Comparison of ENCODE assay signal across 20 cellular contexts in the genomic region with DNA sequence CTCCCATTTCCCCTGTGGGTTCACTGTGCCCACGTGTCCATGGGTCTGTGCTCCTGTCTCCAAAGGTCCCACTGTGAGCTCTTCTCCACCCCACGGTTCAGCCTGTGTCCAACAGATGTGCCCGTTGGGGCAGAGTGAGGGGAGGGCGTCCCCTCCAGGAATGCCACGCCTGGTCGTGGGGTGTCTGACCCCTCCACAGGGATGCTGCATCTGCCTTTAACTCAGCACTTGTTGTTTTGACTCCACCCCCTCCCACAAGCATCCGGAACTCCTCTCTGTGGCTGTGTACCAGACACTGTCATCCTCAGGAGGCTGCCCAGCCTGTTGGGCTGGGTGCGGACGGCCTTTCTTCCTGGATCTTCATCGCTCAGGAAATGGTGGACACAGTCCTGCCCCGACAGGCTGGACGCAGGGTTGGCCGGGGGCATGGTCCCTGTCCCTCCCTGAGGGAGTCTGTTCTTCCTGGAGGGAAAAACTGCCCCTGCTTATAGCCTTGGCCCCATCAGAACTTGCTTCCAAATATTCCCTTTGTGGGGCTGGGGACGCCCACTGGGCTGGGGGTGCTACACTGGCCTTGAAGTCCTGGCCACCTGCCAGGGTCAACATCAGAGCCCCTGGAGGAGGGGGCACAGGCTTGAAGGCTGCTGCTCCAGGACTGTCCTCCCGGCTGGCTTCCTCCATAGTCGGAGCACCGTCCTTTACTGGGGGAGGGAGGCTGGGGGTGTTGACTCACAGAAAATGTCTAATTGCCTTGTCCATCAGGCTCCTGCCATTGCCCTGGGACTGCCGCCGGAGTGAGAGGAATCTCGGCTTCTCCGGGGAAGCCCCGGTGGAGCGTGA.
"Had no signal": no experiment of that assay in that cellular context is flagged by ENCODE, and none has a peak within 500 bp of the region (broad histone marks: within the 10 kb centered on the region; RNA-seq: fewer than 3 reads in every experiment).

No MANE protein-coding gene starts in this region.

- ATAC-seq: activated CD4-positive, alpha-beta T cell treated with anti-CD3 and anti-CD28 coated beads for 36 hours; activated naive CD4-positive, alpha-beta T cell treated with anti-CD3 and anti-CD28 coated beads, Interleukin-2, amount 50 U/mL, for 72 hours; left ventricle myocardium superior; mucosa of descending colon; naive thymus-derived CD4-positive, alpha-beta T cell; pancreas; stimulated activated naive CD8-positive, alpha-beta T cell treated with anti-CD3 and anti-CD28 coated beads, Interleukin-15, amount 100 ng/mL, for 72 hours; T-cell; WTC11 had no signal

- H3K4me3 Mint-ChIP-seq: activated CD4-positive, alpha-beta T cell treated with anti-CD3 and anti-CD28 coated beads for 36 hours; memory B cell; naive thymus-derived CD4-positive, alpha-beta T cell; stimulated activated naive CD8-positive, alpha-beta T cell treated with anti-CD3 and anti-CD28 coated beads, Interleukin-15, amount 100 ng/mL, for 72 hours; T-cell; WTC11 had no signal

- H3K27ac ChIP-seq: adrenal gland, dorsolateral prefrontal cortex, heart left ventricle, pancreas, suprapubic skin had no signal

- H3K36me3 ChIP-seq: adrenal gland, heart left ventricle, pancreas, suprapubic skin had no signal

- H3K4me3 ChIP-seq: adrenal gland, heart left ventricle, mucosa of descending colon, pancreas, suprapubic skin had no signal

- H3K27me3 ChIP-seq: adrenal gland had no signal

- H3K36me3 Mint-ChIP-seq: activated naive CD4-positive, alpha-beta T cell treated with anti-CD3 and anti-CD28 coated beads, Interleukin-2, amount 50 U/mL, for 72 hours; memory B cell; naive thymus-derived CD4-positive, alpha-beta T cell; T-cell had no signal

- DNase-seq: activated CD4-positive, alpha-beta T cell treated with anti-CD3 and anti-CD28 coated beads for 36 hours; activated CD4-positive, alpha-beta T cell treated with anti-CD3 and anti-CD28 coated beads, Interleukin-2, amount 50 U/mL, for 48 hours; activated gamma-delta T cell treated with Interleukin-2 at 50 U/mL for 16 hours; adrenal gland; erythroblast; heart left ventricle; kidney; left ventricle myocardium superior; mucosa of descending colon; naive thymus-derived CD4-positive, alpha-beta T cell; stimulated activated CD4-positive, alpha-beta T cell treated with anti-CD3 and anti-CD28 coated beads, Interleukin-2, amount 100 ng/mL, for 24 hours; stimulated activated naive CD8-positive, alpha-beta T cell treated with anti-CD3 and anti-CD28 coated beads, Interleukin-15, amount 100 ng/mL, for 72 hours; T-cell; trophoblast cell had no signal

- H3K27ac Mint-ChIP-seq: activated CD4-positive, alpha-beta T cell treated with anti-CD3 and anti-CD28 coated beads for 36 hours; activated naive CD4-positive, alpha-beta T cell treated with anti-CD3 and anti-CD28 coated beads, Interleukin-2, amount 50 U/mL, for 72 hours; memory B cell; naive thymus-derived CD4-positive, alpha-beta T cell; T-cell; WTC11 had no signal

- H3K4me1 ChIP-seq: adrenal gland, heart left ventricle had no signal

- H3K4me1 Mint-ChIP-seq: activated CD4-positive, alpha-beta T cell treated with anti-CD3 and anti-CD28 coated beads for 36 hours; memory B cell; naive thymus-derived CD4-positive, alpha-beta T cell; stimulated activated naive CD8-positive, alpha-beta T cell treated with anti-CD3 and anti-CD28 coated beads, Interleukin-15, amount 100 ng/mL, for 72 hours; T-cell; WTC11 had no signal

- H3K9me3 ChIP-seq: adrenal gland, heart left ventricle, mucosa of descending colon, pancreas, suprapubic skin had no signal
